In the genomic region with DNA sequence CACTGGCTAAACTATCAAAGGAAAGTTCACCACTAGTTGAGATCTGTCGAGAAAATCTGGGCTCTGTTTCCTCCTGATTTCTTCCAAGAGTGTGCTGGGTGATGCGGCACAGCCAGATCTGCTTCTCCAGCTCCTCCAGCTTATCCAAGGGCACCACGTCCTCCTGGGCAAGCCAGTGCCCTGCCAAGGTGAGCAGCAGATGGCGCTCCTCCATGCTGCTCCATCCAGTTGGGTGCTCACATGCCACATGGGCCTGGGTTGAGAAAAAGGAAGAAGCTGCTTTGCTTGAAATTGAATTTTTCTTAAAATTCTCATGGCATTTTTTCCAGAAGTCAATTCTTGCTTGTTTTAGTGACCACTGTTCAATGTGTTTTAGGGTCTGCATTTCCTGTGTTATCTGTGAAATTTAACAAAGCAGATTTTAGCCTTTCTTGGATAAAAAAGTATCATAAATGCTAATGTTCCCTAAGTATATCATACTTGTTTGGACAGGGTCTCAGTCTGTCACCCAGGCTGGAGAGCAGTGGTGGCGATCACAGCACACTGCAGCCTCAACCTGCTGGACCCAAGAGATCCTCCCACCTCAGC, we compare ENCODE assay signal across 8 cellular contexts. TPM values are rescaled to one million over a fixed set of nuclear protein-coding genes. Genes with fewer than 3 reads are reported as not detected.
A peak's percentile ranks its signal among the peaks of the same experiment; 100 is the strongest.
DNase-seq lines count a peak whose midpoint lies in the region; ATAC-seq and TF ChIP-seq lines count a peak whose summit lies in the region.

No MANE protein-coding gene starts in this region.

- no peak overlapping the region for H2AFZ ChIP-seq in OCI-LY1 (ENCODE audit: low read length)

- H4K20me1 ChIP-seq in OCI-LY1 (ENCODE audit: insufficient read depth, low read length): no peaks in the 10 kb centered on the region

- H3K27ac ChIP-seq in OCI-LY1 (ENCODE audit: low read depth, low read length, poor library complexity, severe bottlenecking): no peak overlapping the region
- no peak overlapping the region for H3K27ac ChIP-seq in sigmoid colon

- no peaks in the 10 kb centered on the region for H3K27me3 ChIP-seq in OCI-LY1 (ENCODE audit: insufficient read depth, low read length)
- no peaks in the 10 kb centered on the region for H3K27me3 ChIP-seq in sigmoid colon

- TF ChIP-seq POLR2A in sigmoid colon (IDR thresholded peaks at IDR 0.05): no peak

- no peaks in the 10 kb centered on the region for H3K9me3 ChIP-seq in OCI-LY1 (ENCODE audit: low read length)
- no peaks in the 10 kb centered on the region for H3K9me3 ChIP-seq in sigmoid colon

- peak; percentile 50 to 54 for DNase-seq in SHP77 (lab: John Stamatoyannopoulos, UW)
- no peak for DNase-seq in SHP77 treated with DMSO at 0.1 percent for 48 hours (lab: John Stamatoyannopoulos, UW)
- DNase-seq in activated effector memory CD4-positive, alpha-beta T cell treated with anti-CD3 and anti-CD28 coated beads, Interleukin-2, amount 50 U/mL, for 16 hours: peak; percentile 85
- peak; percentile 25 for DNase-seq in hepatic stellate cell (ENCODE audit: low spot score)
- DNase-seq in stimulated activated CD8-positive, alpha-beta memory T cell treated with anti-CD3 and anti-CD28 coated beads, Interleukin-12 subunit alpha, Interleukin-12 subunit beta, amount 100 ng/mL, for 1 hour (ENCODE audit: low read depth): peak; percentile 23
- no peak for DNase-seq in sigmoid colon

- no peaks in the 10 kb centered on the region for H3K9me2 ChIP-seq in OCI-LY1 (ENCODE audit: low read depth, low read length)

- WGBS in sigmoid colon, 2 donors: 83 to 84% methylated on average over 5 of the region's 5 CpGs

- H3K9ac ChIP-seq in OCI-LY1 (ENCODE audit: low read length): no peak overlapping the region

- H3K4me2 ChIP-seq in OCI-LY1 (ENCODE audit: low read length): no peak overlapping the region

- no peak for TF ChIP-seq EP300 in sigmoid colon (IDR thresholded peaks at IDR 0.05)

- TF ChIP-seq CTCF in OCI-LY1 (IDR thresholded peaks at IDR 0.05; ENCODE audit: low read length) (peak; percentile 76), sigmoid colon (IDR thresholded peaks at IDR 0.05) (peak in 1 of 4 experiments; percentile 10)

- ATAC-seq in GM19035 (IDR thresholded peaks at IDR 0.05; ENCODE audit: unreplicated experiment): no peak

- intact Hi-C loops in sigmoid colon (cut with DNase I): no loop called here

- peaks cover 75% of the 10 kb centered on the region for H3K36me3 ChIP-seq in OCI-LY1 (ENCODE audit: insufficient read depth, low read length)
- H3K36me3 ChIP-seq in sigmoid colon: peaks cover 0 to 93% (median 24%) of the 10 kb centered on the region in 4 donors

- H3F3A ChIP-seq in OCI-LY1 (ENCODE audit: insufficient read depth, low read length): no peaks in the 10 kb centered on the region

- H3K4me1 ChIP-seq in OCI-LY1 (ENCODE audit: insufficient read depth, low read length, severe bottlenecking): no peaks in the 10 kb centered on the region
- no peaks in the 10 kb centered on the region for H3K4me1 ChIP-seq in sigmoid colon

- no peaks in the 10 kb centered on the region for H3K79me2 ChIP-seq in OCI-LY1 (ENCODE audit: insufficient read depth, low read length)

- no peak overlapping the region for H3K4me3 ChIP-seq in OCI-LY1 (ENCODE audit: low read depth, low read length, poor library complexity, severe bottlenecking)
- no peak overlapping the region for H3K4me3 ChIP-seq in sigmoid colon

RNA-seq across cellular contexts. Expression of a gene that starts 47.3 kb away (rescaled TPM):
- total RNA-seq in sigmoid colon: 10 to 100 TPM; 50.4 to 92.0 (median 56.7) TPM
- polyA plus RNA-seq in sigmoid colon: 10 to 100 TPM; 39.6 to 50.1 (median 44.2) TPM

Comparison
In these comparisons a context has a peak if more than half of its experiments do, and no peak if none do; other contexts are left out.
1. DNase-seq: peak in SHP77 (2 of 2), activated effector memory CD4-positive, alpha-beta T cell treated with anti-CD3 and anti-CD28 coated beads, Interleukin-2, amount 50 U/mL, for 16 hours (single experiment), hepatic stellate cell (single experiment) and stimulated activated CD8-positive, alpha-beta memory T cell treated with anti-CD3 and anti-CD28 coated beads, Interleukin-12 subunit alpha, Interleukin-12 subunit beta, amount 100 ng/mL, for 1 hour (single experiment); none in SHP77 treated with DMSO at 0.1 percent for 48 hours (single experiment) and sigmoid colon (single experiment).